Comparison of ENCODE assay signal across 12 cellular contexts in the genomic region with DNA sequence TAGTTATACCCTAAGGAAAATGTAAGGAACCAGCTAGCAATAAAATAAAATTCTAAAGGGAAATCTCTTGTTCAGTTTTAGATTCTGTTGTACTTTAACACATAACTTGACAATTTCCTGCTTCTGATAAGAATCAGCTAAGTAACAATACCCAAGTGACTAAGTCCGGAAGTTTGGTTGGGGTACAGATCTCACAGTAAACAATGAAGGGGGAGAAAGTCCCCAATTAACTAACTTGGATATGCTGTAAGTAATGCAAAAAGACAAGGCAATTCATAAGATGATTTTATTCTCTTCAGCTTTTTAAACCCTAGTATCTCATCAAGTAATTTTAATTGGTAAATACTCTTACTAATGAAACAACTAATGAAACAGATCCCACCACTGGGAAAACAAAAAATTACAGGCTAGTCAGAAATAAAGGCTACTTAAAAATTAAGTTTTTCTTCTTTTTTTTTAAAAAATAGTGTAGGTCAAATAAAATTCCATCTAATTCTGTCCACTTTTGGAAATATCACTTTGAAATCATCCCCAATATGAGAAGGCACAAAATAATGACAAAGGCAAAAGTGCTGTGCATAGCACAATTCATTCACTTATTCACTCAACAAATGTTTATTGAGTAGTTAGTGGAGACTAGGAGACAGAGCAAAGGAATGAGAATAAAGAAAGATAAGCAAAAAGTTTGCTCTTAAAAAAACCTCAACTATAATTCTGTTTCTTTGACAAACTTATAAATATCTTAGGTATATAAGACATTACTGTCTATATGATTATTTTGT. TPM values are rescaled to one million over a fixed set of nuclear protein-coding genes. Genes with fewer than 3 reads are reported as not detected.
DNase-seq lines count a peak whose midpoint lies in the region; ATAC-seq and TF ChIP-seq lines count a peak whose summit lies in the region.
"Had no signal": no experiment of that assay in that cellular context is flagged by ENCODE, and none has a peak within 500 bp of the region (broad histone marks: within the 10 kb centered on the region; RNA-seq: fewer than 3 reads in every experiment).

No MANE protein-coding gene starts in this region.

- peaks cover 0 to 1% (median 0%) of the 10 kb centered on the region in 7 donors for H3K9me3 Mint-ChIP-seq in CD4-positive, CD25-positive, alpha-beta regulatory T cell

- H3K4me3 Mint-ChIP-seq in CD4-positive, CD25-positive, alpha-beta regulatory T cell = peak overlapping the region; percentile 46 to 74 (median 68)

- peaks cover 4% of the 10 kb centered on the region for H3K36me3 Mint-ChIP-seq in CD4-positive, CD25-positive, alpha-beta regulatory T cell

- no peaks in the 10 kb centered on the region for H3K36me3 ChIP-seq in CD4-positive, CD25-positive, alpha-beta regulatory T cell (ENCODE audit: control insufficient read depth, insufficient read depth, low read length)
- no peaks in the 10 kb centered on the region for H3K36me3 ChIP-seq in Peyer's patch
- H3K36me3 ChIP-seq: cardiac muscle cell, pancreas had no signal

- peak overlapping the region in 2 of 3 donors; percentile 56 to 67 for H3K27ac Mint-ChIP-seq in CD4-positive, CD25-positive, alpha-beta regulatory T cell

- H3K27me3 Mint-ChIP-seq in CD4-positive, CD25-positive, alpha-beta regulatory T cell = no peaks in the 10 kb centered on the region

- DNase-seq in CD4-positive, CD25-positive, alpha-beta regulatory T cell = peak; percentile 14 to 84 (median 61)
- DNase-seq in Peyer's patch = no peak
- peak; percentile 45 for DNase-seq in fibroblast of pulmonary artery (ENCODE audit: low read depth)
- no peak for DNase-seq in DMS53 (lab: John Stamatoyannopoulos, UW)
- DNase-seq: KBM-7, NCI-H524, pancreas had no signal

- H3K4me1 Mint-ChIP-seq in CD4-positive, CD25-positive, alpha-beta regulatory T cell = peaks cover 65 to 86% (median 77%) of the 10 kb centered on the region in 4 donors

- ATAC-seq in CD4-positive, CD25-positive, alpha-beta regulatory T cell (ENCODE audit: low read depth in 2 of 2) = peak; percentile 94 to 96
- peak; percentile 47 for ATAC-seq in GM18520 (IDR thresholded peaks at IDR 0.05; ENCODE audit: unreplicated experiment)
- ATAC-seq in GM18873 (IDR thresholded peaks at IDR 0.05; ENCODE audit: low FRiP score, unreplicated experiment) = no peak
- ATAC-seq in GM21723 (IDR thresholded peaks at IDR 0.05; ENCODE audit: unreplicated experiment) = no peak
- no peak for ATAC-seq in GM19455 (IDR thresholded peaks at IDR 0.05; ENCODE audit: unreplicated experiment)

- no peaks in the 10 kb centered on the region for H3K27me3 ChIP-seq in CD4-positive, CD25-positive, alpha-beta regulatory T cell (ENCODE audit: control insufficient read depth, insufficient read depth, low read length)
- no peaks in the 10 kb centered on the region for H3K27me3 ChIP-seq in Peyer's patch
- H3K27me3 ChIP-seq: cardiac muscle cell, pancreas had no signal

- TF ChIP-seq CTCF in Peyer's patch (IDR thresholded peaks at IDR 0.05) (no peak), fibroblast of pulmonary artery (IDR thresholded peaks at IDR 0.05; ENCODE audit: low read length, missing control alignments) (no peak)

- H3K27ac ChIP-seq in CD4-positive, CD25-positive, alpha-beta regulatory T cell (ENCODE audit: insufficient read depth, low read length, poor library complexity, severe bottlenecking) = peak overlapping the region; percentile 81
- H3K27ac ChIP-seq in Peyer's patch = peak overlapping the region in 3 of 4 donors; percentile 15 to 50 (median 42)
- H3K27ac ChIP-seq: cardiac muscle cell had no signal

- H3K9me3 ChIP-seq in CD4-positive, CD25-positive, alpha-beta regulatory T cell (ENCODE audit: control insufficient read depth in 2 of 2, low read length in 2 of 2) = no peaks in the 10 kb centered on the region
- no peaks in the 10 kb centered on the region for H3K9me3 ChIP-seq in Peyer's patch
- H3K9me3 ChIP-seq: pancreas had no signal

- peak overlapping the region; percentile 81 for H3K4me3 ChIP-seq in CD4-positive, CD25-positive, alpha-beta regulatory T cell (ENCODE audit: low read depth, low read length)
- H3K4me3 ChIP-seq in Peyer's patch (no peak overlapping the region), fibroblast of pulmonary artery (replicated peaks; ENCODE audit: low read depth, low read length) (no peak overlapping the region)
- H3K4me3 ChIP-seq: cardiac muscle cell, pancreas had no signal

- TF ChIP-seq POLR2A in Peyer's patch (IDR thresholded peaks at IDR 0.05) = no peak

- peaks cover 61% of the 10 kb centered on the region for H3K4me1 ChIP-seq in CD4-positive, CD25-positive, alpha-beta regulatory T cell (ENCODE audit: control insufficient read depth, insufficient read depth, low read length, poor library complexity, severe bottlenecking)
- H3K4me1 ChIP-seq in Peyer's patch = peaks cover 0 to 21% (median 3%) of the 10 kb centered on the region in 4 donors

RNA-seq across cellular contexts. Expression of a gene that starts 37.8 kb away (rescaled TPM):
- 2.8 TPM for total RNA-seq in CD4-positive, CD25-positive, alpha-beta regulatory T cell
- polyA plus RNA-seq in CD4-positive, CD25-positive, alpha-beta regulatory T cell = under 1 TPM in 3 of 4 donors, not detected in 1; 0.23 to 0.61 (median 0.42) TPM
- total RNA-seq in Peyer's patch = 1 to 10 TPM in 2 of 4 donors, under 1 TPM in 2; 0.54 to 1.7 (median 0.81) TPM

RNA-seq across cellular contexts. Expression of a gene that starts 58.0 kb away (rescaled TPM):
- 64.9 TPM for total RNA-seq in CD4-positive, CD25-positive, alpha-beta regulatory T cell
- 10 to 100 TPM; 48.7 to 63.5 (median 53.8) TPM for polyA plus RNA-seq in CD4-positive, CD25-positive, alpha-beta regulatory T cell
- 10 to 100 TPM; 11.9 to 48.7 (median 33.5) TPM for total RNA-seq in Peyer's patch

Comparison
In these comparisons a context has a peak if more than half of its experiments do, and no peak if none do; other contexts are left out.
1. ATAC-seq: peak in CD4-positive, CD25-positive, alpha-beta regulatory T cell (2 of 2) and GM18520 (single experiment); none in GM18873 (single experiment), GM21723 (single experiment) and GM19455 (single experiment).
2. DNase-seq: peak in CD4-positive, CD25-positive, alpha-beta regulatory T cell (3 of 3) and fibroblast of pulmonary artery (single experiment); none in Peyer's patch (0 of 3) and DMS53 (single experiment).